Comparison of ENCODE assay signal across 8 cellular contexts in the genomic region with DNA sequence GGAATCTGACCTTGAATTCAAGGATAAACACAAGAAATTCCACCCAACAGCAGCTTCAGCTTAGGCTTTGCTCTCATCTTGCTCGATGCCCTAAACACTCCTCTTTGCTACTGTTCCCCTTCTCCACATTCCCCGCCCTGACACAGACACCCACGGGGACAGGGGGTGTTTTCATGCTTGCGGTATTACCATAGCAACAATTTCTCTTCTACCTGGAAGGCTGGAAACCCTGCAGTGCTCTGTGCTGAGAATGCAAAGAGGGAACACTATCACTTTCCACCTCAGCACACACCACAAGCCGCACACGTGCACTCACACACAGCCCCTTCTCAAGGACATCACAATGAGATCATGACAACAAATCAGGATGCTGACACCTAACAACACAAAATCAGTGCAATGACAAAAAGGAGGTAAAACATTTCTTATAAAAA.
DNase-seq lines count a peak whose midpoint lies in the region; ATAC-seq, FAIRE-seq and TF ChIP-seq lines count a peak whose summit lies in the region.

No MANE protein-coding gene starts in this region.

- H3K27me3 Mint-ChIP-seq in type B pancreatic cell, result no peaks in the 10 kb centered on the region

- H3K27me3 ChIP-seq in GM12878 (replicated peaks in 1 of 2; ENCODE audit: control insufficient read depth in 2 of 2, insufficient read depth in 2 of 2, low read length in 1 of 2), result no peaks in the 10 kb centered on the region

- SMC1A ChIA-PET in GM12878 (lab: Charles Lee; ENCODE audit: uncharacterized antibody, unreplicated experiment), result interaction anchor here (0.6 to 8.4 kb wide), 11 partner anchors 10 to 481 kb away, joined by 3 to 131 read pairs (median 8); no protein-coding TSS in a partner anchor

- 0% methylated on average over 6 of the region's 6 CpGs for WGBS in GM12878 (ENCODE audit: insufficient coverage, insufficient replicate concordance, low lambda C conversion rate, missing lambda C conversion rate)

- no peaks in the 10 kb centered on the region for H4K20me1 ChIP-seq in GM12878 (ENCODE audit: control insufficient read depth, insufficient read depth)

- peak overlapping the region; percentile 74 for H3K9ac ChIP-seq in GM12878 (ENCODE audit: control insufficient read depth, insufficient read depth, low read length)

- POLR2A ChIA-PET in GM12878 (lab: Charles Lee), result interaction anchor here (0.9 to 5.3 kb wide), 7 partner anchors 8 to 162 kb away, joined by 3 to 39 read pairs (median 5); no protein-coding TSS in a partner anchor

- in situ Hi-C loops in GM12878 (cut with MboI), result loop anchor here (5.0 to 10.0 kb wide), 2 partner anchors 205 to 468 kb away; no protein-coding TSS in a partner anchor

- peak; percentile 13; the same call in 1 of the 2 replicates for TF ChIP-seq RAD21 in GM12878 (IDR thresholded peaks at IDR 0.05; ENCODE audit: insufficient read depth, low read depth, low read length)

- H3K36me3 Mint-ChIP-seq in type B pancreatic cell, result peaks cover 9% of the 10 kb centered on the region

- peaks cover 22% of the 10 kb centered on the region for H3K79me2 ChIP-seq in GM12878 (ENCODE audit: control insufficient read depth, insufficient read depth, low read length)

- no TSS peak for BruUV-seq in GM12878 (replicated peaks; lab: Mats Ljungman, UMichigan)

- H2AFZ ChIP-seq in GM12878 (ENCODE audit: control insufficient read depth, low read depth, low read length), result no peak overlapping the region

- H3K4me1 ChIP-seq in GM12878 (ENCODE audit: control insufficient read depth, insufficient read depth, low read length), result peaks cover 88% of the 10 kb centered on the region

- TF ChIP-seq POLR2A in GM18505 (IDR thresholded peaks at IDR 0.05; ENCODE audit: borderline replicate concordance, extremely low read depth, insufficient read depth, insufficient read length) (no peak), Raji (IDR thresholded peaks at IDR 0.05; ENCODE audit: insufficient read depth, low read depth, low read length) (0 out of 2 replicates have a peak, but pooled peaks have one; percentile 20), GM12878 (IDR thresholded peaks at IDR 0.05; ENCODE audit: low read depth, low read length) (peak; percentile 45)

- RAD21 ChIA-PET in GM12878 (lab: Charles Lee; ENCODE audit: unreplicated experiment), result interaction anchor here (1.0 to 8.3 kb wide), 6 partner anchors 15 to 116 kb away, joined by 3 to 124 read pairs (median 13); no protein-coding TSS in a partner anchor

- CTCF ChIA-PET in GM12878 (lab: Yijun Ruan, JAX), result interaction anchor here (1.0 to 15.6 kb wide), 6 partner anchors 7 to 205 kb away, joined by 4 to 407 read pairs (median 85); no protein-coding TSS in a partner anchor

- TF ChIP-seq CTCF in GM12878 (IDR thresholded peaks at IDR 0.05 in 2 of 3, conservative IDR thresholded peaks at IDR 0.05 in 1 of 3; ENCODE audit: control insufficient read depth in 2 of 3, extremely low read depth in 1 of 3, insufficient read depth in 1 of 3, low read depth in 3 of 3, low read length in 3 of 3) (no peak), type B pancreatic cell (conservative IDR thresholded peaks at IDR 0.05) (no peak)

- H3K27ac Mint-ChIP-seq in type B pancreatic cell, result peak overlapping the region; percentile 57

- H3K27ac ChIP-seq in GM12878 (ENCODE audit: control insufficient read depth, insufficient read depth), result peak overlapping the region; percentile 94

- peak; percentile 80 to 87 for TF ChIP-seq EP300 in GM12878 (IDR thresholded peaks at IDR 0.05; ENCODE audit: borderline replicate concordance in 1 of 2, control insufficient read depth in 1 of 2, low read depth in 2 of 2, low read length in 2 of 2)

- no peaks in the 10 kb centered on the region for H3K9me3 Mint-ChIP-seq in type B pancreatic cell

- ATAC-seq in GM18505 (IDR thresholded peaks at IDR 0.05; ENCODE audit: unreplicated experiment) (peak; percentile 65), HG02642 (IDR thresholded peaks at IDR 0.05; ENCODE audit: poor library complexity, unreplicated experiment) (peak; percentile 63), GM12878 (peak; percentile 72)

- H3K4me3 ChIP-seq in GM12878, result no peak overlapping the region; the same call in 1 of the 2 replicates

- intact Hi-C loops in GM12878 (cut with micrococcal nuclease; ENCODE audit: unreplicated experiment), result loop anchor here (2.0 to 10.0 kb wide), 3 partner anchors 19 to 468 kb away; no protein-coding TSS in a partner anchor

- H3K4me1 Mint-ChIP-seq in type B pancreatic cell (ENCODE audit: unreplicated experiment), result peaks cover 63% of the 10 kb centered on the region

- H3K4me3 Mint-ChIP-seq in type B pancreatic cell, result peak overlapping the region; percentile 7

- H3K4me2 ChIP-seq in GM12878 (ENCODE audit: control insufficient read depth, insufficient read depth), result peak overlapping the region; percentile 81

- no peaks in the 10 kb centered on the region for H3K9me3 ChIP-seq in GM12878 (replicated peaks; ENCODE audit: control insufficient read depth, insufficient read depth, low read length)

- peak; percentile 59 for FAIRE-seq in GM12878 (lab: Jason Lieb, UNC)

- peak; percentile 97 for DNase-seq in GM12878 (ENCODE audit: low read depth, low spot score)
- peak; percentile 60 for DNase-seq in occipital lobe (lab: John Stamatoyannopoulos, UW)
- DNase-seq in type B pancreatic cell (ENCODE audit: extremely low spot score, unreplicated experiment), result no peak
- DNase-seq in DMS114 treated with DMSO at 0.1 percent for 48 hours (lab: John Stamatoyannopoulos, UW; ENCODE audit: unreplicated experiment), result no peak
- no peak for DNase-seq in NCI-H1930 (lab: John Stamatoyannopoulos, UW)

- H3K36me3 ChIP-seq in GM12878 (ENCODE audit: control insufficient read depth in 2 of 2, insufficient read depth in 2 of 2, low read length in 1 of 2), result peaks cover 3 to 14% of the 10 kb centered on the region in 2 experiments; a peak in 3 of 4 replicates

TF ChIP-seq in GM12878, 131 proteins besides CTCF, POLR2A, EP300 and RAD21 (continues in another document):
- peak; percentile 18; the same call in 1 of the 2 replicates for TF ChIP-seq ZBTB40 (IDR thresholded peaks at IDR 0.05; ENCODE audit: borderline replicate concordance)
- peak; percentile 97 for TF ChIP-seq TBL1XR1 (IDR thresholded peaks at IDR 0.05; ENCODE audit: low read depth, low read length)
- no peak for TF ChIP-seq NFXL1 (IDR thresholded peaks at IDR 0.05; ENCODE audit: borderline replicate concordance)
- TF ChIP-seq CBFB (IDR thresholded peaks at IDR 0.05; ENCODE audit: low read depth), result peak; percentile 86
- no peak for TF ChIP-seq FOXM1 (IDR thresholded peaks at IDR 0.05; ENCODE audit: low read depth, low read length)
- no peak for TF ChIP-seq MTA3 (IDR thresholded peaks at IDR 0.05; ENCODE audit: borderline replicate concordance, low read length)
- TF ChIP-seq NBN (IDR thresholded peaks at IDR 0.05), result peak; percentile 90
- TF ChIP-seq KLF5 (IDR thresholded peaks at IDR 0.05; ENCODE audit: partially characterized antibody), result peak; percentile 42
- peak; percentile 96 for TF ChIP-seq EED (IDR thresholded peaks at IDR 0.05; ENCODE audit: low read depth)
- no peak for TF ChIP-seq CBX3 (IDR thresholded peaks at IDR 0.05; ENCODE audit: borderline replicate concordance, low read depth)
- peak; percentile 71; the same call in 1 of the 2 replicates for TF ChIP-seq STAT3 (IDR thresholded peaks at IDR 0.05; ENCODE audit: low read depth, low read length)
- TF ChIP-seq, protein P1, sequence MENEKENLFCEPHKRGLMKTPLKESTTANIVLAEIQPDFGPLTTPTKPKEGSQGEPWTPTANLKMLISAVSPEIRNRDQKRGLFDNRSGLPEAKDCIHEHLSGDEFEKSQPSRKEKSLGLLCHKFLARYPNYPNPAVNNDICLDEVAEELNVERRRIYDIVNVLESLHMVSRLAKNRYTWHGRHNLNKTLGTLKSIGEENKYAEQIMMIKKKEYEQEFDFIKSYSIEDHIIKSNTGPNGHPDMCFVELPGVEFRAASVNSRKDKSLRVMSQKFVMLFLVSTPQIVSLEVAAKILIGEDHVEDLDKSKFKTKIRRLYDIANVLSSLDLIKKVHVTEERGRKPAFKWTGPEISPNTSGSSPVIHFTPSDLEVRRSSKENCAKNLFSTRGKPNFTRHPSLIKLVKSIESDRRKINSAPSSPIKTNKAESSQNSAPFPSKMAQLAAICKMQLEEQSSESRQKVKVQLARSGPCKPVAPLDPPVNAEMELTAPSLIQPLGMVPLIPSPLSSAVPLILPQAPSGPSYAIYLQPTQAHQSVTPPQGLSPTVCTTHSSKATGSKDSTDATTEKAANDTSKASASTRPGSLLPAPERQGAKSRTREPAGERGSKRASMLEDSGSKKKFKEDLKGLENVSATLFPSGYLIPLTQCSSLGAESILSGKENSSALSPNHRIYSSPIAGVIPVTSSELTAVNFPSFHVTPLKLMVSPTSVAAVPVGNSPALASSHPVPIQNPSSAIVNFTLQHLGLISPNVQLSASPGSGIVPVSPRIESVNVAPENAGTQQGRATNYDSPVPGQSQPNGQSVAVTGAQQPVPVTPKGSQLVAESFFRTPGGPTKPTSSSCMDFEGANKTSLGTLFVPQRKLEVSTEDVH (IDR thresholded peaks at IDR 0.05; ENCODE audit: low read depth, partially characterized antibody), result peak; percentile 46

Comparison
In these comparisons a context has a peak if more than half of its experiments do, and no peak if none do; other contexts are left out.
1. DNase-seq: peak in GM12878 (single experiment) and occipital lobe (single experiment); none in type B pancreatic cell (single experiment), DMS114 treated with DMSO at 0.1 percent for 48 hours (single experiment) and NCI-H1930 (0 of 2).
2. Peak in every context shown above with its lines, with median percentiles within 50 percentile points of each other: ATAC-seq.